9 cellular contexts compared by ENCODE assay signal in genomic region chr9:38641985-38642864, GRCh38. TPM values are rescaled to one million over a fixed set of nuclear protein-coding genes. Genes with fewer than 3 reads are reported as not detected.
A peak's percentile ranks its signal among the peaks of the same experiment; 100 is the strongest.
DNase-seq lines count a peak whose midpoint lies in the region; TF ChIP-seq lines count a peak whose summit lies in the region.
"Had no signal": no experiment of that assay in that cellular context is flagged by ENCODE, and none has a peak within 500 bp of the region (broad histone marks: within the 10 kb centered on the region; RNA-seq: fewer than 3 reads in every experiment).

No MANE protein-coding gene starts in this region.

- no peaks in the 10 kb centered on the region for H3K9me2 ChIP-seq in GM23248 (ENCODE audit: insufficient read depth)

- CTCF ChIA-PET in activated naive CD4-positive, alpha-beta T cell treated with anti-CD3 and anti-CD28 coated beads, Interleukin-2, amount 10 ng/mL, durations not matched to agents 7 days and 5 days (lab: Charles Lee) = interaction anchor here (0.6 to 1.3 kb wide), 3 partner anchors 10 to 30 kb away, joined by 3 to 4 read pairs (median 4); no protein-coding TSS in a partner anchor

- no peaks in the 10 kb centered on the region for H3F3A ChIP-seq in GM23248 (ENCODE audit: insufficient read depth)

- H3K27me3 Mint-ChIP-seq in CD14-positive monocyte (ENCODE audit: low read depth in 3 of 3) = peaks cover 3 to 7% (median 5%) of the 10 kb centered on the region in 3 donors
- no peaks in the 10 kb centered on the region for H3K27me3 Mint-ChIP-seq in activated naive CD4-positive, alpha-beta T cell treated with anti-CD3 and anti-CD28 coated beads, Interleukin-2, amount 10 ng/mL, durations not matched to agents 7 days and 5 days

- peaks cover 10 to 28% (median 25%) of the 10 kb centered on the region in 10 experiments for H3K4me1 ChIP-seq in BLaER1 treated with 17β-estradiol and CSF1 and Interleukin-3, amounts not matched to agents 10 nM and 100 nM
- H3K4me1 ChIP-seq in GM23248 (ENCODE audit: insufficient read depth) (no peaks in the 10 kb centered on the region), mesenchymal stem cell (ENCODE audit: control insufficient read depth, insufficient read depth, low read depth, low read length) (peaks cover 10% of the 10 kb centered on the region), sigmoid colon (no peaks in the 10 kb centered on the region)

- H3K14ac ChIP-seq in mesenchymal stem cell (ENCODE audit: low read length in 2 of 2) = no peak overlapping the region

- no peak overlapping the region for H3K4me3 Mint-ChIP-seq in CD14-positive monocyte
- no peak overlapping the region for H3K4me3 Mint-ChIP-seq in activated naive CD4-positive, alpha-beta T cell treated with anti-CD3 and anti-CD28 coated beads, Interleukin-2, amount 10 ng/mL, durations not matched to agents 7 days and 5 days
- H3K4me3 Mint-ChIP-seq: stimulated activated naive CD8-positive, alpha-beta T cell treated with anti-CD3 and anti-CD28 coated beads, Interleukin-15, Interleukin-2, amounts not matched to agents 100 ng/mL and 50 ng/mL, for 24 hours had no signal

- no peak overlapping the region for H4K91ac ChIP-seq in mesenchymal stem cell (ENCODE audit: low read length)

- H3K36me3 Mint-ChIP-seq in CD14-positive monocyte = no peaks in the 10 kb centered on the region
- H3K36me3 Mint-ChIP-seq in activated naive CD4-positive, alpha-beta T cell treated with anti-CD3 and anti-CD28 coated beads, Interleukin-2, amount 10 ng/mL, durations not matched to agents 7 days and 5 days = no peaks in the 10 kb centered on the region

- intact Hi-C loops in CD14-positive monocyte (cut with micrococcal nuclease) = no loop called here
- intact Hi-C loops in sigmoid colon (cut with DNase I) = no loop called here

- no peak overlapping the region for H4K8ac ChIP-seq in mesenchymal stem cell (ENCODE audit: low read length)

- H4K20me1 ChIP-seq in BLaER1 treated with 17β-estradiol and CSF1 and Interleukin-3, amounts not matched to agents 10 nM and 100 nM = no peaks in the 10 kb centered on the region
- H4K20me1 ChIP-seq in GM23248 (ENCODE audit: insufficient read depth) = no peaks in the 10 kb centered on the region

- TF ChIP-seq CTCF in CD14-positive monocyte (IDR thresholded peaks at IDR 0.05) (no peak), sigmoid colon (IDR thresholded peaks at IDR 0.05) (peak in 1 of 4 experiments; percentile 12)

- H3K27ac Mint-ChIP-seq in CD14-positive monocyte = peak overlapping the region in 1 of 7 donors; percentile 55
- H3K27ac Mint-ChIP-seq in activated naive CD4-positive, alpha-beta T cell treated with anti-CD3 and anti-CD28 coated beads, Interleukin-2, amount 10 ng/mL, durations not matched to agents 7 days and 5 days = no peak overlapping the region
- H3K27ac Mint-ChIP-seq: stimulated activated naive CD8-positive, alpha-beta T cell treated with anti-CD3 and anti-CD28 coated beads, Interleukin-15, Interleukin-2, amounts not matched to agents 100 ng/mL and 50 ng/mL, for 24 hours had no signal

- H3K9me3 Mint-ChIP-seq in CD14-positive monocyte = peaks cover 0 to 2% (median 0%) of the 10 kb centered on the region in 7 donors
- H3K9me3 Mint-ChIP-seq in activated naive CD4-positive, alpha-beta T cell treated with anti-CD3 and anti-CD28 coated beads, Interleukin-2, amount 10 ng/mL, durations not matched to agents 7 days and 5 days = no peaks in the 10 kb centered on the region
- H3K9me3 Mint-ChIP-seq: stimulated activated naive CD8-positive, alpha-beta T cell treated with anti-CD3 and anti-CD28 coated beads, Interleukin-15, Interleukin-2, amounts not matched to agents 100 ng/mL and 50 ng/mL, for 24 hours had no signal

- no peak overlapping the region for H2BK120ac ChIP-seq in mesenchymal stem cell (ENCODE audit: low read depth, low read length)

- H2BK15ac ChIP-seq in mesenchymal stem cell (ENCODE audit: low read depth, poor library complexity, severe bottlenecking) = no peak overlapping the region

- H3K4me3 ChIP-seq in BLaER1 treated with 17β-estradiol and CSF1 and Interleukin-3, amounts not matched to agents 10 nM and 100 nM = peak overlapping the region in 1 of 10 experiments; percentile 58; a peak in 2 of 20 replicates
- H3K4me3 ChIP-seq in GM23248 (no peak overlapping the region), mesenchymal stem cell (ENCODE audit: insufficient read depth in 1 of 2, low read depth in 1 of 2, low read length in 2 of 2) (no peak overlapping the region), sigmoid colon (no peak overlapping the region)

- no peaks in the 10 kb centered on the region for H3K4me1 Mint-ChIP-seq in CD14-positive monocyte
- no peaks in the 10 kb centered on the region for H3K4me1 Mint-ChIP-seq in activated naive CD4-positive, alpha-beta T cell treated with anti-CD3 and anti-CD28 coated beads, Interleukin-2, amount 10 ng/mL, durations not matched to agents 7 days and 5 days

- peak overlapping the region; percentile 60 to 96 (median 83) for H3K4me2 ChIP-seq in BLaER1 treated with 17β-estradiol and CSF1 and Interleukin-3, amounts not matched to agents 10 nM and 100 nM
- H3K4me2 ChIP-seq in GM23248 (ENCODE audit: unreplicated experiment) (no peak overlapping the region), mesenchymal stem cell (ENCODE audit: low read length, poor library complexity, severe bottlenecking) (no peak overlapping the region)

- 52 to 53% methylated on average over 12 of the region's 12 CpGs for WGBS in GM23248 (ENCODE audit: low coverage in 1 of 2, low lambda C conversion rate in 2 of 2, missing lambda C conversion rate in 2 of 2), 2 experiments
- 78% methylated on average over 12 of the region's 12 CpGs for WGBS in mesenchymal stem cell
- 47 to 55% methylated on average over 12 of the region's 12 CpGs for WGBS in sigmoid colon, 2 donors

- H2BK12ac ChIP-seq in mesenchymal stem cell (ENCODE audit: low read length in 2 of 2) = peak overlapping the region in 1 of 2 experiments; percentile 23

- no peak overlapping the region for H3K23ac ChIP-seq in mesenchymal stem cell (ENCODE audit: low read length in 2 of 2)

- TF ChIP-seq POLR2A in sigmoid colon (IDR thresholded peaks at IDR 0.05) = no peak

- in situ Hi-C loops in GM23248 (cut with MboI) = no loop called here

- DNase-seq in GM23248 (peak; percentile 24), NCI-H446 treated with DMSO at 0.1 percent for 48 hours (lab: John Stamatoyannopoulos, UW) (peak; percentile 34), mesenchymal stem cell (peak; percentile 49), CD14-positive monocyte (ENCODE audit: low spot score) (no peak), sigmoid colon (no peak)
- no peak for DNase-seq in activated naive CD4-positive, alpha-beta T cell treated with anti-CD3 and anti-CD28 coated beads, Interleukin-2, amount 10 ng/mL, durations not matched to agents 7 days and 5 days

- H3K27ac ChIP-seq in BLaER1 treated with 17β-estradiol and CSF1 and Interleukin-3, amounts not matched to agents 10 nM and 100 nM = peak overlapping the region in 3 of 11 experiments; percentile 58 to 68 (median 64); a peak in 6 of 22 replicates
- H3K27ac ChIP-seq in GM23248 (no peak overlapping the region), cingulate gyrus (ENCODE audit: low read depth, low read length) (peak overlapping the region; percentile 70), mesenchymal stem cell (ENCODE audit: low read length, poor library complexity, severe bottlenecking) (no peak overlapping the region), sigmoid colon (no peak overlapping the region)

- H3K18ac ChIP-seq in mesenchymal stem cell (ENCODE audit: low read depth in 1 of 2, low read length in 2 of 2) = no peak overlapping the region

- no peaks in the 10 kb centered on the region for H3K79me2 ChIP-seq in GM23248 (ENCODE audit: insufficient read depth)

- H2AK5ac ChIP-seq in mesenchymal stem cell (ENCODE audit: low read length, severe bottlenecking) = no peak overlapping the region

- H3K79me1 ChIP-seq in mesenchymal stem cell (replicated peaks; ENCODE audit: low read length, poor library complexity, severe bottlenecking) = no peaks in the 10 kb centered on the region

- no peaks in the 10 kb centered on the region for H3K36me3 ChIP-seq in BLaER1 treated with 17β-estradiol and CSF1 and Interleukin-3, amounts not matched to agents 10 nM and 100 nM
- H3K36me3 ChIP-seq in GM23248 (ENCODE audit: low read depth) (no peaks in the 10 kb centered on the region), mesenchymal stem cell (ENCODE audit: control insufficient read depth in 1 of 2, insufficient read depth in 2 of 2, low read depth in 1 of 2, low read length in 2 of 2) (no peaks in the 10 kb centered on the region), sigmoid colon (no peaks in the 10 kb centered on the region)

- no peak overlapping the region for H2BK5ac ChIP-seq in mesenchymal stem cell (ENCODE audit: low read depth, low read length, poor library complexity, severe bottlenecking)

- H3K9me3 ChIP-seq in BLaER1 treated with 17β-estradiol and CSF1 and Interleukin-3, amounts not matched to agents 10 nM and 100 nM (replicated peaks in 1 of 11) = no peaks in the 10 kb centered on the region
- no peaks in the 10 kb centered on the region for H3K9me3 ChIP-seq in GM23248 (ENCODE audit: low read depth)
- no peaks in the 10 kb centered on the region for H3K9me3 ChIP-seq in mesenchymal stem cell (ENCODE audit: control insufficient read depth, low read length)
- H3K9me3 ChIP-seq in sigmoid colon = no peaks in the 10 kb centered on the region

- H2AFZ ChIP-seq in GM23248 = no peak overlapping the region
- H2AFZ ChIP-seq in mesenchymal stem cell (ENCODE audit: low read depth, low read length) = no peak overlapping the region

- H3K27me3 ChIP-seq in BLaER1 treated with 17β-estradiol and CSF1 and Interleukin-3, amounts not matched to agents 10 nM and 100 nM = no peaks in the 10 kb centered on the region
- H3K27me3 ChIP-seq in GM23248 (replicated peaks; ENCODE audit: insufficient read depth) (peaks cover 6% of the 10 kb centered on the region; the same call in 1 of the 2 replicates), mesenchymal stem cell (ENCODE audit: control insufficient read depth in 1 of 2, insufficient read depth in 1 of 2, low read length in 2 of 2) (peaks cover 0 to 22% of the 10 kb centered on the region in 2 experiments), sigmoid colon (peaks cover 0 to 12% (median 0%) of the 10 kb centered on the region in 3 donors)

- peak overlapping the region in 3 of 11 experiments; percentile 65 to 69 (median 66); a peak in 5 of 22 replicates for H3K9ac ChIP-seq in BLaER1 treated with 17β-estradiol and CSF1 and Interleukin-3, amounts not matched to agents 10 nM and 100 nM
- H3K9ac ChIP-seq in GM23248 = no peak overlapping the region
- no peak overlapping the region for H3K9ac ChIP-seq in mesenchymal stem cell (ENCODE audit: low read length)

- H3K4ac ChIP-seq in mesenchymal stem cell (ENCODE audit: low read depth in 1 of 2, low read length in 2 of 2) = no peak overlapping the region

- no peak for TF ChIP-seq EP300 in sigmoid colon (IDR thresholded peaks at IDR 0.05)

RNA-seq across cellular contexts. Expression of gene ANKRD18A, which starts 21.8 kb away (rescaled TPM):
- total RNA-seq in GM23248 (2014; rRNA removed; shearing (Covaris generic)) = not detected in 2 replicates
- polyA plus RNA-seq in GM23248 (2016; fragmentation: Nextera tagmentation; extraction: Ambion mirVana) (not detected in 2 replicates), CD14-positive monocyte (under 1 TPM in 1 of 2 donors, not detected in 1; 0.10 TPM), sigmoid colon (1 to 10 TPM in 1 of 3 donors, under 1 TPM in 2; under 0.01 to 1.4 (median 0.23) TPM)
- not detected for polyA plus RNA-seq in mesenchymal stem cell (2013, experiment 1 of 2)
- not detected for polyA plus RNA-seq in mesenchymal stem cell (2013, experiment 2 of 2)
- total RNA-seq in sigmoid colon = under 1 TPM; under 0.01 to 0.28 (median 0.07) TPM

Comparison
In these comparisons a context has a peak if more than half of its experiments do, and no peak if none do; other contexts are left out.
1. H3K4me2 ChIP-seq: peak in BLaER1 treated with 17β-estradiol and CSF1 and Interleukin-3, amounts not matched to agents 10 nM and 100 nM (11 of 11); none in GM23248 (single experiment) and mesenchymal stem cell (single experiment).
2. DNase-seq: peak in GM23248 (single experiment), NCI-H446 treated with DMSO at 0.1 percent for 48 hours (single experiment) and mesenchymal stem cell (single experiment); none in CD14-positive monocyte (single experiment), sigmoid colon (single experiment) and activated naive CD4-positive, alpha-beta T cell treated with anti-CD3 and anti-CD28 coated beads, Interleukin-2, amount 10 ng/mL, durations not matched to agents 7 days and 5 days (single experiment).